Comparison of ENCODE assay signal across 1 cellular context in genomic region chr3:197520311-197521276, GRCh38.
TF ChIP-seq lines count a peak whose summit lies in the region.

No MANE protein-coding gene starts in this region.

TF ChIP-seq in A549, 52 proteins besides CTCF, POLR2A, EP300 and RAD21 (continued from another document):
- TF ChIP-seq MAZ (IDR thresholded peaks at IDR 0.05; ENCODE audit: borderline replicate concordance, low read depth, low read length): no peak
- no peak for TF ChIP-seq E2F6 (IDR thresholded peaks at IDR 0.05; ENCODE audit: borderline replicate concordance, low read depth)
